Comparison of ENCODE assay signal across 21 cellular contexts in the genomic region with DNA sequence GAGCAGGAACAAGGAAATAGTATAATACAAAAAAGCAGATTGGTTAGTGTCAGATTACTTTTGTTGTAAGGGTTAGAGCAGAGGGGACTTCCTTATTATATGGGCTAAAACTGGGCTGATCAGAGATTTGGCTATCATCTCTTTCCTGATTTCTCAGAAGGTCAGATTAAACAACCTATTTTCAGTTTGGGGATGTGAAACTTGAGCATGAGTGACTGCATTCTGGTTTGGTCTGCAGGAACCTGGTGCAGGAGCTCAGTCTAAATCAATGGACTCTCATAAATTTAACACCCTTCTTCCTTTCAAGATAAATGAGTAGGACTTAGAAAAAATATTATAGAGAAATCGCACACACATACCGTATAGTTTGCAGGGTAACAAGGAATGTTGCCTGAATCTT. TPM values are rescaled to one million over a fixed set of nuclear protein-coding genes. Genes with fewer than 3 reads are reported as not detected.
DNase-seq lines count a peak whose midpoint lies in the region; ATAC-seq and TF ChIP-seq lines count a peak whose summit lies in the region.
"Had no signal": no experiment of that assay in that cellular context is flagged by ENCODE, and none has a peak within 500 bp of the region (broad histone marks: within the 10 kb centered on the region; RNA-seq: fewer than 3 reads in every experiment).

No MANE protein-coding gene starts in this region.

- WGBS in H9 (ENCODE audit: extremely low coverage, insufficient read length, low lambda C conversion rate), result no CpG with 5 or more reads among the region's 2 CpGs

- peak overlapping the region; percentile 52; the same call in 1 of the 2 replicates for H2AFZ ChIP-seq in OCI-LY7 (ENCODE audit: low read length)
- no peak overlapping the region for H2AFZ ChIP-seq in H9 (ENCODE audit: low read length)

- no peak overlapping the region for H2BK20ac ChIP-seq in H9 (ENCODE audit: low read depth, low read length, poor library complexity, severe bottlenecking)

- H2BK12ac ChIP-seq in H9 (ENCODE audit: insufficient read length, low read depth, low read length), result no peak overlapping the region

- no peaks in the 10 kb centered on the region for H3K79me1 ChIP-seq in H9 (ENCODE audit: insufficient read depth, low read depth, low read length, poor library complexity, severe bottlenecking)

- H3K4ac ChIP-seq in H9 (ENCODE audit: low read depth, low read length), result no peak overlapping the region

- ATAC-seq in HG03103 (IDR thresholded peaks at IDR 0.05; ENCODE audit: low read depth, unreplicated experiment), result peak; percentile 85
- ATAC-seq in left ventricle myocardium superior, result no peak
- no peak for ATAC-seq in HG03196 (IDR thresholded peaks at IDR 0.05; ENCODE audit: unreplicated experiment)
- ATAC-seq: activated naive CD8-positive, alpha-beta T cell treated with anti-CD3 and anti-CD28 coated beads, Interleukin-2, amount 50 U/mL, for 24 hours had no signal

- H2BK15ac ChIP-seq in H9 (ENCODE audit: low read depth, low read length), result no peak overlapping the region

- H4K8ac ChIP-seq in H9 (replicated peaks; ENCODE audit: insufficient read length, low read depth, low read length), result no peak overlapping the region

- H4K91ac ChIP-seq in H9 (ENCODE audit: insufficient read length, low read depth, low read length), result no peak overlapping the region

- H3K23me2 ChIP-seq in H9 (ENCODE audit: insufficient read length, low read depth, low read length, poor library complexity, severe bottlenecking), result no peaks in the 10 kb centered on the region

- no peaks in the 10 kb centered on the region for H3K27me3 Mint-ChIP-seq in H9 (ENCODE audit: low read depth)

- no peak overlapping the region for H3K23ac ChIP-seq in H9 (ENCODE audit: insufficient read length, low read depth, low read length)

- H3K4me1 ChIP-seq in OCI-LY7 (ENCODE audit: insufficient read depth, low read length, poor library complexity, severe bottlenecking) (peaks cover 19% of the 10 kb centered on the region), H9 (ENCODE audit: insufficient read depth, low read length) (peaks cover 1% of the 10 kb centered on the region; the same call in 1 of the 2 replicates)

- no peak overlapping the region for H3K18ac ChIP-seq in H9 (ENCODE audit: insufficient read length, low read depth, low read length)

- no peak overlapping the region for H2BK5ac ChIP-seq in H9 (ENCODE audit: insufficient read length, low read length)

- H3K9me3 Mint-ChIP-seq in H9, result no peaks in the 10 kb centered on the region
- H3K9me3 Mint-ChIP-seq: activated naive CD8-positive, alpha-beta T cell treated with anti-CD3 and anti-CD28 coated beads, Interleukin-2, amount 50 U/mL, for 24 hours; dendritic cell treated with granulocyte-macrophage colony-stimulating factor and Interleukin-4, amounts not matched to agents 40 ng/mL and 50 ng/mL, for 4 days; T-helper 2 cell treated with Interferon-gamma antibody and Interleukin-4, amounts not matched to agents 5 μg/mL and 100 μg/mL, for 36 hours had no signal

- TF ChIP-seq CTCF in OCI-LY7 (conservative IDR thresholded peaks at IDR 0.05; ENCODE audit: low read length) (no peak), H9 (conservative IDR thresholded peaks at IDR 0.05) (no peak)

- H3K27ac ChIP-seq in OCI-LY7 (ENCODE audit: low read depth, low read length, poor library complexity, severe bottlenecking) (peak overlapping the region; percentile 41), H9 (ENCODE audit: insufficient read length, low read depth, low read length) (no peak overlapping the region)
- H3K27ac ChIP-seq: brain microvascular endothelial cell, SK-N-MC, spleen, thoracic aorta had no signal

- H2AK5ac ChIP-seq in H9 (ENCODE audit: insufficient read length, low read length), result no peak overlapping the region

- H3K4me3 Mint-ChIP-seq in H9, result no peak overlapping the region
- H3K4me3 Mint-ChIP-seq: activated naive CD8-positive, alpha-beta T cell treated with anti-CD3 and anti-CD28 coated beads, Interleukin-2, amount 50 U/mL, for 24 hours; dendritic cell treated with granulocyte-macrophage colony-stimulating factor and Interleukin-4, amounts not matched to agents 40 ng/mL and 50 ng/mL, for 4 days; T-helper 2 cell treated with Interferon-gamma antibody and Interleukin-4, amounts not matched to agents 5 μg/mL and 100 μg/mL, for 36 hours had no signal

- no peaks in the 10 kb centered on the region for H3K9me3 ChIP-seq in OCI-LY7 (ENCODE audit: low read length)
- H3K9me3 ChIP-seq in H9 (ENCODE audit: control insufficient read depth, low read depth, low read length), result no peaks in the 10 kb centered on the region
- H3K9me3 ChIP-seq: spleen, thoracic aorta had no signal

- H3K36me3 ChIP-seq in OCI-LY7 (ENCODE audit: insufficient read depth, low read length), result no peaks in the 10 kb centered on the region
- H3K36me3 ChIP-seq: brain microvascular endothelial cell, spleen, thoracic aorta had no signal

- no peak overlapping the region for H3K9ac ChIP-seq in H9 (ENCODE audit: extremely low read depth, insufficient read length, low read length)

- H4K20me1 ChIP-seq in OCI-LY7 (ENCODE audit: insufficient read depth, low read length), result no peaks in the 10 kb centered on the region
- no peaks in the 10 kb centered on the region for H4K20me1 ChIP-seq in H9 (ENCODE audit: control insufficient read depth, insufficient read depth, insufficient read length)

- H3K27ac Mint-ChIP-seq in H9, result no peak overlapping the region
- H3K27ac Mint-ChIP-seq: activated naive CD8-positive, alpha-beta T cell treated with anti-CD3 and anti-CD28 coated beads, Interleukin-2, amount 50 U/mL, for 24 hours; T-helper 2 cell treated with Interferon-gamma antibody and Interleukin-4, amounts not matched to agents 5 μg/mL and 100 μg/mL, for 36 hours had no signal

- no peak overlapping the region for H2BK120ac ChIP-seq in H9 (ENCODE audit: low read depth, low read length, poor library complexity, severe bottlenecking)

- intact Hi-C loops in OCI-LY7 (cut with micrococcal nuclease; ENCODE audit: unreplicated experiment), result no loop called here
- intact Hi-C loops in left ventricle myocardium superior (cut with micrococcal nuclease), result no loop called here

- H3K27me3 ChIP-seq in H9 (ENCODE audit: insufficient read depth, low read length), result no peaks in the 10 kb centered on the region
- H3K27me3 ChIP-seq: brain microvascular endothelial cell had no signal

- peaks cover 6 to 8% of the 10 kb centered on the region in 2 experiments; a peak in 2 of 4 replicates for H3K4me1 Mint-ChIP-seq in H9

- POLR2A ChIA-PET in OCI-LY7 (lab: Charles Lee), result interaction anchor here (0.5 to 3.8 kb wide), 4 partner anchors 9 to 54 kb away, joined by 3 to 15 read pairs (median 4); no protein-coding TSS in a partner anchor

- peak overlapping the region; percentile 28 for H3K4me3 ChIP-seq in OCI-LY7 (ENCODE audit: low read depth, low read length, poor library complexity, severe bottlenecking)
- H3K4me3 ChIP-seq: SK-N-MC, spleen, thoracic aorta had no signal

- H3K4me2 ChIP-seq in OCI-LY7 (ENCODE audit: low read length), result peak overlapping the region; percentile 65
- no peak overlapping the region for H3K4me2 ChIP-seq in H9 (ENCODE audit: insufficient read depth, insufficient read length, low read length)

- no peak overlapping the region for H4K5ac ChIP-seq in H9 (ENCODE audit: insufficient read length, low read depth, low read length)

- DNase-seq in DMS53 (lab: John Stamatoyannopoulos, UW) (peak; percentile 32), DMS53 treated with DMSO at 0.1 percent for 48 hours (lab: John Stamatoyannopoulos, UW; ENCODE audit: unreplicated experiment) (no peak), OCI-LY7 (ENCODE audit: low spot score) (peak; percentile 79), putamen (ENCODE audit: low spot score) (peak; percentile 3), left ventricle myocardium superior (no peak), H9 (no peak)
- DNase-seq: 8988T; activated CD4-positive, alpha-beta T cell treated with anti-CD3 and anti-CD28 coated beads for 1 hour; activated naive CD8-positive, alpha-beta T cell treated with anti-CD3 and anti-CD28 coated beads, Interleukin-2, amount 50 U/mL, for 24 hours; brain microvascular endothelial cell; DMS 273 treated with DMSO at 0.1 percent for 48 hours; hypothalamus; kidney glomerular epithelial cell; NCI-H446 treated with DMSO at 0.1 percent for 48 hours; spleen had no signal

- no peaks in the 10 kb centered on the region for H3K79me2 ChIP-seq in OCI-LY7 (ENCODE audit: insufficient read depth, low read depth, low read length)
- no peaks in the 10 kb centered on the region for H3K79me2 ChIP-seq in H9 (ENCODE audit: insufficient read depth, low read length)

- H3K9me2 ChIP-seq in OCI-LY7 (ENCODE audit: insufficient read depth, low read length), result no peaks in the 10 kb centered on the region

- H3K36me3 Mint-ChIP-seq in H9 (ENCODE audit: insufficient read depth in 1 of 3, low read depth in 3 of 3), result no peaks in the 10 kb centered on the region

- no peak overlapping the region for H3K56ac ChIP-seq in H9 (ENCODE audit: insufficient read length, low read depth, low read length)

- no peak overlapping the region for H3T11ph ChIP-seq in H9 (ENCODE audit: low read length)

- CTCF ChIA-PET in OCI-LY7 (lab: Charles Lee; ENCODE audit: unreplicated experiment), result no interaction called here

- no TSS peak for BruUV-seq in OCI-LY7 (replicated peaks; lab: Mats Ljungman, UMichigan)

- H3K14ac ChIP-seq in H9 (ENCODE audit: insufficient read depth, low read length), result no peak overlapping the region

RNA-seq across cellular contexts. Expression of a gene that starts 12.9 kb away (rescaled TPM):
- total RNA-seq in OCI-LY7 (2014; rRNA removed; shearing (Covaris generic)), result 10.0 and 11.8 TPM in 2 replicates
- total RNA-seq in OCI-LY7 (2022), result 34.1 and 34.5 TPM in 2 replicates
- total RNA-seq in left ventricle myocardium superior, result 3.7 TPM
- 8.7 and 9.1 TPM in 2 replicates for total RNA-seq in H9 (2021)

Comparison
In these comparisons a context has a peak if more than half of its experiments do, and no peak if none do; other contexts are left out.
1. DNase-seq: peak in DMS53 (single experiment), OCI-LY7 (single experiment) and putamen (single experiment); none in DMS53 treated with DMSO at 0.1 percent for 48 hours (single experiment), left ventricle myocardium superior (single experiment) and H9 (single experiment).